1 cellular context compared by ENCODE assay signal in genomic region chr5:126122942-126123341, GRCh38.
TF ChIP-seq lines count a peak whose summit lies in the region.

No MANE protein-coding gene starts in this region.

TF ChIP-seq in H1, 55 proteins besides CTCF, POLR2A, EP300 and RAD21:
- TF ChIP-seq TEAD4 (IDR thresholded peaks at IDR 0.05; ENCODE audit: low read depth, low read length) (peak; percentile 44; the same call in 1 of the 2 replicates), E2F6 (IDR thresholded peaks at IDR 0.05) (no peak)
